Comparison of ENCODE assay signal across 27 cellular contexts in the genomic region with DNA sequence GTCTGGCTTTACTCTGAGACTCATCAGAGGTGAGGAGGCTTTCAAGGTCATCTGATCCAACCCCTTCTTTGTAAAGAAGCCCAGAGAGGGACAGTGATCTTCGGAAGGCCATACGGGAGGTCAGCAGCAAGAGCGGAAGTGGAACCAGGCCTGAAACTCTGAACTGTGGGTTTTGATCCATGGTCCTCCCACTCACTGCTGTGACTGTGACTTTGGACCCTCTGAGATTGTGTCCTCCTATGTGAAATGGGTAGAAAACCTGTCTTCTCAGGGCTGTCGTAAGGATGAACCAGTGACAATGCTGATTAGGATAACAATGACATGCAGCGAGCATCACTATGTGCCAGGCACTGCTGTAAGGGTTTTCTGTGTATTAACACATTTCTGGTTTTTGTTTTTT. TPM values are rescaled to one million over a fixed set of nuclear protein-coding genes. Genes with fewer than 3 reads are reported as not detected.
"Had no signal": no experiment of that assay in that cellular context is flagged by ENCODE, and none has a peak within 500 bp of the region (broad histone marks: within the 10 kb centered on the region; RNA-seq: fewer than 3 reads in every experiment).

No MANE protein-coding gene starts in this region.

- H3K36me3 Mint-ChIP-seq: naive thymus-derived CD4-positive, alpha-beta T cell; natural killer cell; stimulated activated naive B cell treated with anti-CD40 and anti-IgM and Interleukin-4, amounts not matched to agents 10 μg/mL and 1 μg/mL and 100 μg/mL, for 72 hours; type B pancreatic cell had no signal

- H3K79me2 ChIP-seq: parathyroid adenoma had no signal

- H3K9me3 ChIP-seq: ovary, psoas muscle, spleen, suprapubic skin, testis, tibial artery, transverse colon, upper lobe of right lung, uterus had no signal

- H2AFZ ChIP-seq: parathyroid adenoma had no signal

- H3K27ac Mint-ChIP-seq: naive thymus-derived CD4-positive, alpha-beta T cell; natural killer cell; nephron; stimulated activated effector memory CD8-positive, alpha-beta T cell treated with anti-CD3 and anti-CD28 coated beads, Interleukin-12 subunit alpha, Interleukin-12 subunit beta, amount 100 ng/mL, for 72 hours; stimulated activated naive B cell treated with anti-CD40 and anti-IgM and Interleukin-4, amounts not matched to agents 10 μg/mL and 1 μg/mL and 100 μg/mL, for 72 hours; type B pancreatic cell had no signal

- H3K27ac ChIP-seq: ovary, parathyroid adenoma, psoas muscle, skin epidermis, suprapubic skin, testis, tibial artery, transverse colon, upper lobe of right lung, uterus had no signal

- H3K4me1 Mint-ChIP-seq: nephron; stimulated activated naive B cell treated with anti-CD40 and anti-IgM and Interleukin-4, amounts not matched to agents 10 μg/mL and 1 μg/mL and 100 μg/mL, for 72 hours; stimulated activated naive CD8-positive, alpha-beta T cell treated with anti-CD3 and anti-CD28 coated beads, Interleukin-15, amount 100 ng/mL, for 72 hours had no signal

- H3K9ac ChIP-seq: parathyroid adenoma had no signal

- H3K4me2 ChIP-seq: smooth muscle cell had no signal

- H3K4me1 ChIP-seq: parathyroid adenoma, psoas muscle, suprapubic skin, testis, tibial artery, transverse colon, upper lobe of right lung, uterus had no signal

- ATAC-seq: naive thymus-derived CD4-positive, alpha-beta T cell; natural killer cell; psoas muscle; right cardiac atrium; sciatic nerve; stimulated activated effector memory CD8-positive, alpha-beta T cell treated with anti-CD3 and anti-CD28 coated beads, Interleukin-12 subunit alpha, Interleukin-12 subunit beta, amount 100 ng/mL, for 72 hours; stimulated activated naive B cell treated with anti-CD40 and anti-IgM and Interleukin-4, amounts not matched to agents 10 μg/mL and 1 μg/mL and 100 μg/mL, for 72 hours; stimulated activated naive CD8-positive, alpha-beta T cell treated with anti-CD3 and anti-CD28 coated beads, Interleukin-15, amount 100 ng/mL, for 72 hours; stimulated activated naive CD8-positive, alpha-beta T cell treated with anti-CD3 and anti-CD28 coated beads, Interleukin-15, Interleukin-2, amounts not matched to agents 100 U/mL and 50 U/mL, for 24 hours; upper lobe of right lung had no signal

- H3K27me3 ChIP-seq: ovary, spleen, suprapubic skin, testis, tibial artery, transverse colon, upper lobe of right lung, uterus had no signal

- H3K4me3 ChIP-seq: ovary, psoas muscle, skin epidermis, smooth muscle cell, spleen, suprapubic skin, testis, tibial artery, transverse colon, upper lobe of right lung, uterus had no signal

- H3K36me3 ChIP-seq: ovary, suprapubic skin, tibial artery, transverse colon, upper lobe of right lung, uterus had no signal

- H3K4me3 Mint-ChIP-seq: naive thymus-derived CD4-positive, alpha-beta T cell; natural killer cell; nephron; stimulated activated effector memory CD8-positive, alpha-beta T cell treated with anti-CD3 and anti-CD28 coated beads, Interleukin-12 subunit alpha, Interleukin-12 subunit beta, amount 100 ng/mL, for 72 hours; stimulated activated naive B cell treated with anti-CD40 and anti-IgM and Interleukin-4, amounts not matched to agents 10 μg/mL and 1 μg/mL and 100 μg/mL, for 72 hours; stimulated activated naive CD8-positive, alpha-beta T cell treated with anti-CD3 and anti-CD28 coated beads, Interleukin-15, amount 100 ng/mL, for 72 hours; type B pancreatic cell had no signal

- H3K27me3 Mint-ChIP-seq: type B pancreatic cell had no signal

- H3K9me3 Mint-ChIP-seq: natural killer cell; nephron; stimulated activated effector memory CD8-positive, alpha-beta T cell treated with anti-CD3 and anti-CD28 coated beads, Interleukin-12 subunit alpha, Interleukin-12 subunit beta, amount 100 ng/mL, for 72 hours; stimulated activated naive CD8-positive, alpha-beta T cell treated with anti-CD3 and anti-CD28 coated beads, Interleukin-15, amount 100 ng/mL, for 72 hours; type B pancreatic cell had no signal

- DNase-seq: naive thymus-derived CD4-positive, alpha-beta T cell; natural killer cell; occipital lobe; ovary; psoas muscle; spleen; stimulated activated CD4-positive, alpha-beta T cell treated with anti-CD3 and anti-CD28 coated beads, Interleukin-12 subunit alpha, Interleukin-12 subunit beta, amount 100 ng/mL, for 4 hours; stimulated activated CD4-positive, alpha-beta T cell treated with anti-CD3 and anti-CD28 coated beads, Interleukin-1b, Interleukin-23, amount 100 ng/mL, for 48 hours; stimulated activated CD4-positive, alpha-beta T cell treated with anti-CD3 and anti-CD28 coated beads, Interleukin-4, amount 100 ng/mL, for 24 hours; stimulated activated naive B cell treated with anti-CD40 and anti-IgM and Interleukin-4, amounts not matched to agents 10 μg/mL and 1 μg/mL and 100 μg/mL, for 72 hours; stimulated activated naive CD8-positive, alpha-beta T cell treated with anti-CD3 and anti-CD28 coated beads, Interleukin-15, amount 100 ng/mL, for 72 hours; stimulated activated naive CD8-positive, alpha-beta T cell treated with anti-CD3 and anti-CD28 coated beads, Interleukin-15, Interleukin-2, amounts not matched to agents 100 U/mL and 50 U/mL, for 24 hours; substantia nigra; testis; tibial artery; transverse colon; upper lobe of right lung; uterus had no signal

RNA-seq across cellular contexts. Expression of a gene that starts 46.9 kb away (rescaled TPM):
- total RNA-seq: naive thymus-derived CD4-positive, alpha-beta T cell; natural killer cell had no signal
- polyA plus RNA-seq: naive thymus-derived CD4-positive, alpha-beta T cell had no signal
